In genomic region chr22:39458443-39459083, GRCh38 we compare ENCODE assay signal across 8 cellular contexts. TPM values are rescaled to one million over a fixed set of nuclear protein-coding genes. Genes with fewer than 3 reads are reported as not detected.
DNase-seq lines count a peak whose midpoint lies in the region; ATAC-seq and TF ChIP-seq lines count a peak whose summit lies in the region.

No MANE protein-coding gene starts in this region.

- H3K9me3 ChIP-seq in lower lobe of right lung (no peaks in the 10 kb centered on the region), thoracic aorta (no peaks in the 10 kb centered on the region)

- DNase-seq in activated naive CD4-positive, alpha-beta T cell treated with anti-CD3 and anti-CD28 coated beads, Interleukin-2, amount 10 ng/mL, durations not matched to agents 7 days and 5 days: no peak
- DNase-seq in activated naive CD4-positive, alpha-beta T cell treated with anti-CD3 and anti-CD28 coated beads, Interleukin-2, amount 50 U/mL, for 72 hours (ENCODE audit: low spot score in 2 of 2): no peak
- DNase-seq in lower lobe of right lung: no peak
- DNase-seq in thoracic aorta (ENCODE audit: low spot score): no peak
- no peak for DNase-seq in cerebellar nuclear complex (lab: John Stamatoyannopoulos, UW)
- no peak for DNase-seq in NCI-H524 (lab: John Stamatoyannopoulos, UW)
- no peak for DNase-seq in head of caudate nucleus

- H3K27me3 ChIP-seq in lower lobe of right lung (ENCODE audit: low read depth) (peaks cover 28% of the 10 kb centered on the region), thoracic aorta (replicated peaks; ENCODE audit: insufficient read depth) (no peaks in the 10 kb centered on the region)

- no peak for ATAC-seq in activated naive CD4-positive, alpha-beta T cell treated with anti-CD3 and anti-CD28 coated beads, Interleukin-2, amount 50 U/mL, for 72 hours
- ATAC-seq in lower lobe of right lung (no peak), thoracic aorta (ENCODE audit: insufficient number of reproducible peaks, low FRiP score, low read depth) (no peak)

- TF ChIP-seq CTCF in lower lobe of right lung (IDR thresholded peaks at IDR 0.05) (no peak), thoracic aorta (IDR thresholded peaks at IDR 0.05) (no peak)

- H3K36me3 Mint-ChIP-seq in activated naive CD4-positive, alpha-beta T cell treated with anti-CD3 and anti-CD28 coated beads, Interleukin-2, amount 10 ng/mL, durations not matched to agents 7 days and 5 days: peaks cover 33% of the 10 kb centered on the region
- H3K36me3 Mint-ChIP-seq in activated naive CD4-positive, alpha-beta T cell treated with anti-CD3 and anti-CD28 coated beads, Interleukin-2, amount 50 U/mL, for 72 hours: peaks cover 4 to 9% of the 10 kb centered on the region in 2 donors
- no peaks in the 10 kb centered on the region for H3K36me3 Mint-ChIP-seq in activated naive CD8-positive, alpha-beta T cell

- no peaks in the 10 kb centered on the region for H3K9me3 Mint-ChIP-seq in activated naive CD4-positive, alpha-beta T cell treated with anti-CD3 and anti-CD28 coated beads, Interleukin-2, amount 10 ng/mL, durations not matched to agents 7 days and 5 days
- no peaks in the 10 kb centered on the region for H3K9me3 Mint-ChIP-seq in activated naive CD4-positive, alpha-beta T cell treated with anti-CD3 and anti-CD28 coated beads, Interleukin-2, amount 50 U/mL, for 72 hours
- H3K9me3 Mint-ChIP-seq in activated naive CD8-positive, alpha-beta T cell (ENCODE audit: low read depth): no peaks in the 10 kb centered on the region

- intact Hi-C loops in lower lobe of right lung (cut with DNase I): no loop called here
- intact Hi-C loops in head of caudate nucleus (cut with DNase I): no loop called here

- H3K4me1 Mint-ChIP-seq in activated naive CD4-positive, alpha-beta T cell treated with anti-CD3 and anti-CD28 coated beads, Interleukin-2, amount 10 ng/mL, durations not matched to agents 7 days and 5 days: peaks cover 32% of the 10 kb centered on the region
- H3K4me1 Mint-ChIP-seq in activated naive CD8-positive, alpha-beta T cell (ENCODE audit: low read depth): peaks cover 18% of the 10 kb centered on the region

- H3K4me3 ChIP-seq in lower lobe of right lung (peak overlapping the region; percentile 52), thoracic aorta (peak overlapping the region; percentile 65)

- peak overlapping the region; percentile 72 for H3K27ac ChIP-seq in lower lobe of right lung
- H3K27ac ChIP-seq in thoracic aorta: no peak overlapping the region

- CTCF ChIA-PET in activated naive CD4-positive, alpha-beta T cell treated with anti-CD3 and anti-CD28 coated beads, Interleukin-2, amount 10 ng/mL, durations not matched to agents 7 days and 5 days (lab: Charles Lee): no interaction called here

- H3K36me3 ChIP-seq in lower lobe of right lung: no peaks in the 10 kb centered on the region
- no peaks in the 10 kb centered on the region for H3K36me3 ChIP-seq in thoracic aorta

- peaks cover 65% of the 10 kb centered on the region for H3K27me3 Mint-ChIP-seq in activated naive CD4-positive, alpha-beta T cell treated with anti-CD3 and anti-CD28 coated beads, Interleukin-2, amount 10 ng/mL, durations not matched to agents 7 days and 5 days
- H3K27me3 Mint-ChIP-seq in activated naive CD8-positive, alpha-beta T cell: peaks cover 5% of the 10 kb centered on the region

- peaks cover 22% of the 10 kb centered on the region for H3K4me1 ChIP-seq in lower lobe of right lung
- H3K4me1 ChIP-seq in thoracic aorta (ENCODE audit: control insufficient read depth in 1 of 2, low read depth in 2 of 2): peaks cover 0 to 10% of the 10 kb centered on the region in 2 donors

- peak overlapping the region; percentile 16 for H3K4me3 Mint-ChIP-seq in activated naive CD4-positive, alpha-beta T cell treated with anti-CD3 and anti-CD28 coated beads, Interleukin-2, amount 10 ng/mL, durations not matched to agents 7 days and 5 days
- H3K4me3 Mint-ChIP-seq in activated naive CD8-positive, alpha-beta T cell: peak overlapping the region; percentile 61

- no peak overlapping the region for H3K27ac Mint-ChIP-seq in activated naive CD4-positive, alpha-beta T cell treated with anti-CD3 and anti-CD28 coated beads, Interleukin-2, amount 10 ng/mL, durations not matched to agents 7 days and 5 days
- no peak overlapping the region for H3K27ac Mint-ChIP-seq in activated naive CD4-positive, alpha-beta T cell treated with anti-CD3 and anti-CD28 coated beads, Interleukin-2, amount 50 U/mL, for 72 hours
- no peak overlapping the region for H3K27ac Mint-ChIP-seq in activated naive CD8-positive, alpha-beta T cell

RNA-seq across cellular contexts. Expression of gene MGAT3, which starts 1.8 kb away (rescaled TPM):
- 1 to 10 TPM; 1.9 to 2.8 TPM for total RNA-seq in activated naive CD4-positive, alpha-beta T cell treated with anti-CD3 and anti-CD28 coated beads, Interleukin-2, amount 50 U/mL, for 72 hours
- total RNA-seq in lower lobe of right lung (41.5 TPM), thoracic aorta (1 to 10 TPM; 1.1 to 3.2 TPM)

RNA-seq across cellular contexts. Expression of gene MIEF1, which starts 43.5 kb away (rescaled TPM):
- total RNA-seq in activated naive CD4-positive, alpha-beta T cell treated with anti-CD3 and anti-CD28 coated beads, Interleukin-2, amount 50 U/mL, for 72 hours: 10 to 100 TPM; 37.5 to 52.2 TPM
- 27.7 TPM for total RNA-seq in lower lobe of right lung
- total RNA-seq in thoracic aorta: 10 to 100 TPM; 18.8 to 36.9 TPM

RNA-seq across cellular contexts. Expression of gene TAB1, which starts 59.0 kb away (rescaled TPM):
- total RNA-seq in activated naive CD4-positive, alpha-beta T cell treated with anti-CD3 and anti-CD28 coated beads, Interleukin-2, amount 50 U/mL, for 72 hours: 10 to 100 TPM; 14.0 to 22.0 TPM
- 27.2 TPM for total RNA-seq in lower lobe of right lung
- total RNA-seq in thoracic aorta: 10 to 100 TPM; 14.5 to 21.4 TPM

Comparison
In these comparisons a context has a peak if more than half of its experiments do, and no peak if none do; other contexts are left out.
1. RNA of gene MGAT3, which starts 1.8 kb away (total RNA-seq): 41.5 TPM in lower lobe of right lung (single experiment); 1.1 to 3.2 TPM in thoracic aorta and 1.9 to 2.8 TPM in activated naive CD4-positive, alpha-beta T cell treated with anti-CD3 and anti-CD28 coated beads, Interleukin-2, amount 50 U/mL, for 72 hours; every median in the first group is over 10 times any median in the second.